31 cellular contexts compared by ENCODE assay signal in genomic region chrX:27591938-27592337, GRCh38. TPM values are rescaled to one million over a fixed set of nuclear protein-coding genes. Genes with fewer than 3 reads are reported as not detected.
"Had no signal": no experiment of that assay in that cellular context is flagged by ENCODE, and none has a peak within 500 bp of the region (broad histone marks: within the 10 kb centered on the region; RNA-seq: fewer than 3 reads in every experiment).

No MANE protein-coding gene starts in this region.

- H3K4me2 ChIP-seq: hepatocyte had no signal

- FAIRE-seq: pancreas had no signal

- H3K4me1 Mint-ChIP-seq: activated T-helper 17 cell treated with anti-CD3 and anti-CD28 coated beads, Interleukin-2, amount 50 U/mL, for 72 hours; stimulated activated memory B cell treated with anti-CD40 and anti-IgM and Interleukin-4, amounts not matched to agents 10 μg/mL and 1 μg/mL and 100 μg/mL, for 72 hours had no signal

- H3K4me1 ChIP-seq: adrenal gland, ascending aorta, foreskin keratinocyte, pancreas, stomach, suprapubic skin, uterus had no signal

- H3K27ac ChIP-seq: adrenal gland, ascending aorta, brain microvascular endothelial cell, foreskin keratinocyte, hepatocyte, pancreas, stomach, suprapubic skin, uterus had no signal

- H3K36me3 ChIP-seq: adrenal gland, ascending aorta, brain microvascular endothelial cell, pancreas, stomach, suprapubic skin, uterus had no signal

- H3K4me3 Mint-ChIP-seq: activated naive CD8-positive, alpha-beta T cell; activated T-cell treated with anti-CD3 and anti-CD28 coated beads, Interleukin-2, amount 50 U/mL, for 24 hours; activated T-helper 17 cell treated with anti-CD3 and anti-CD28 coated beads, Interleukin-2, amount 50 U/mL, for 72 hours; natural killer cell treated with Interleukin-12 subunit alpha and Interleukin-12 subunit beta and Interleukin-15 and Interleukin-18, amount 100 ng/mL, for 72 hours; stimulated activated memory B cell treated with anti-CD40 and anti-IgM and Interleukin-4, amounts not matched to agents 10 μg/mL and 1 μg/mL and 100 μg/mL, for 72 hours had no signal

- H3K4me3 ChIP-seq: adrenal gland, ascending aorta, hepatocyte, pancreas, stomach, suprapubic skin, uterus had no signal

- H3K36me3 Mint-ChIP-seq: activated naive CD8-positive, alpha-beta T cell; natural killer cell treated with Interleukin-12 subunit alpha and Interleukin-12 subunit beta and Interleukin-15 and Interleukin-18, amount 100 ng/mL, for 72 hours; stimulated activated memory B cell treated with anti-CD40 and anti-IgM and Interleukin-4, amounts not matched to agents 10 μg/mL and 1 μg/mL and 100 μg/mL, for 72 hours had no signal

- H3K79me2 ChIP-seq: hepatocyte had no signal

- H3K27ac Mint-ChIP-seq: activated naive CD8-positive, alpha-beta T cell; activated T-cell treated with anti-CD3 and anti-CD28 coated beads, Interleukin-2, amount 50 U/mL, for 24 hours; activated T-helper 17 cell treated with anti-CD3 and anti-CD28 coated beads, Interleukin-2, amount 50 U/mL, for 72 hours; natural killer cell treated with Interleukin-12 subunit alpha and Interleukin-12 subunit beta and Interleukin-15 and Interleukin-18, amount 100 ng/mL, for 72 hours; stimulated activated memory B cell treated with anti-CD40 and anti-IgM and Interleukin-4, amounts not matched to agents 10 μg/mL and 1 μg/mL and 100 μg/mL, for 72 hours had no signal

- H3K9me3 ChIP-seq: adrenal gland, ascending aorta, pancreas, stomach, suprapubic skin, uterus had no signal

- H3K27me3 ChIP-seq: ascending aorta, brain microvascular endothelial cell, foreskin keratinocyte, hepatocyte, pancreas, stomach, suprapubic skin, uterus had no signal

- ATAC-seq: activated T-helper 17 cell treated with anti-CD3 and anti-CD28 coated beads, Interleukin-2, amount 50 U/mL, for 72 hours; foreskin keratinocyte; left ventricle myocardium superior; pancreas; right cardiac atrium; stimulated activated memory B cell treated with anti-CD40 and anti-IgM and Interleukin-4, amounts not matched to agents 10 μg/mL and 1 μg/mL and 100 μg/mL, for 72 hours had no signal

- DNase-seq: activated CD4-positive, alpha-beta T cell treated with anti-CD3 and anti-CD28 coated beads, Interleukin-2, amount 50 U/mL, for 4 hours; activated CD8-positive, alpha-beta memory T cell treated with anti-CD3 and anti-CD28 coated beads for 24 hours; activated CD8-positive, alpha-beta memory T cell treated with anti-CD3 and anti-CD28 coated beads, Interleukin-2, amount 50 U/mL, for 4 hours; activated naive CD4-positive, alpha-beta T cell; activated T-cell treated with anti-CD3 and anti-CD28 coated beads, Interleukin-2, amount 50 U/mL, for 24 hours; adrenal gland; brain microvascular endothelial cell; caudate nucleus; dermis blood vessel endothelial cell; effector CD8-positive, alpha-beta T cell; foreskin keratinocyte; left ventricle myocardium superior; mammary epithelial cell; midbrain; stimulated activated CD4-positive, alpha-beta T cell treated with anti-CD3 and anti-CD28 coated beads, Interleukin-2, amount 100 ng/mL, for 24 hours; stomach; T-helper 9 cell; trophoblast cell; uterus had no signal

- H3K27me3 Mint-ChIP-seq: activated naive CD8-positive, alpha-beta T cell; activated T-helper 17 cell treated with anti-CD3 and anti-CD28 coated beads, Interleukin-2, amount 50 U/mL, for 72 hours; natural killer cell treated with Interleukin-12 subunit alpha and Interleukin-12 subunit beta and Interleukin-15 and Interleukin-18, amount 100 ng/mL, for 72 hours; stimulated activated memory B cell treated with anti-CD40 and anti-IgM and Interleukin-4, amounts not matched to agents 10 μg/mL and 1 μg/mL and 100 μg/mL, for 72 hours had no signal

- H2AFZ ChIP-seq: hepatocyte had no signal

RNA-seq across cellular contexts. Expression of gene DCAF8L2, which starts 1.8 kb away (rescaled TPM):
- total RNA-seq: activated T-helper 17 cell treated with anti-CD3 and anti-CD28 coated beads, Interleukin-2, amount 50 U/mL, for 72 hours; adrenal gland; ascending aorta; dermis blood vessel endothelial cell; foreskin keratinocyte; glomerular endothelial cell; hepatocyte; left ventricle myocardium superior; mammary epithelial cell; natural killer cell treated with Interleukin-12 subunit alpha and Interleukin-12 subunit beta and Interleukin-15 and Interleukin-18, amount 100 ng/mL, for 72 hours; pancreas; right cardiac atrium; skeletal muscle tissue; stomach; suprapubic skin; uterus had no signal
- polyA plus RNA-seq: adrenal gland, esophagus, foreskin keratinocyte, hepatocyte, mammary epithelial cell, pancreas, right cardiac atrium, stomach had no signal
